20 cellular contexts compared by ENCODE assay signal in the genomic region with DNA sequence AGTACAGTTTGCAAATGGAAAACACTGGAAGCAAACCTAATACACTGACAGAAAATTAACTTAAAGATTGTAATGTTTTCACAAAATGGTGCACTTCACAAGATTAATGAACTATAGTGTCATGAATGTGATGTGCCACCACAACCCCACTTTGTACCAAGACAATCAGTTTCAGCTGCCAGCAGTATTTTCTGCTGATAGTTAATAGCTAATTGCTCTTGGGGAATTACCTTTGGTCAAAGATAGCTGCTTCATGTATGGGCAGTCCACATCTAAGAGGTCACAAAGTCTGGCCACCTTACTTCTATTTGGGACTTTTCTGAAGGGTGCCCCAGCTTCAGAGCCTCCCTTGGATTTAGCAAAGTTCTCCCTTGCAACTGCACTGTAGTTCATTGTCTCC.
DNase-seq lines count a peak whose midpoint lies in the region; ATAC-seq, FAIRE-seq and TF ChIP-seq lines count a peak whose summit lies in the region.
"Had no signal": no experiment of that assay in that cellular context is flagged by ENCODE, and none has a peak within 500 bp of the region (broad histone marks: within the 10 kb centered on the region; RNA-seq: fewer than 3 reads in every experiment).

No MANE protein-coding gene starts in this region.

- POLR2A ChIA-PET in GM12878 (lab: Charles Lee) = no interaction called here
- POLR2A ChIA-PET in WTC11 (lab: Charles Lee) = no interaction called here

- H3K4me1 ChIP-seq in GM12878 (ENCODE audit: control insufficient read depth, insufficient read depth, low read length) = no peaks in the 10 kb centered on the region
- H3K4me1 ChIP-seq: A549; BLaER1 treated with 17β-estradiol and CSF1 and Interleukin-3, amounts not matched to agents 10 nM and 100 nM had no signal

- H3K36me3 ChIP-seq in GM12878 (ENCODE audit: control insufficient read depth in 2 of 2, insufficient read depth in 2 of 2, low read length in 1 of 2) = no peaks in the 10 kb centered on the region
- H3K36me3 ChIP-seq: BLaER1 treated with 17β-estradiol and CSF1 and Interleukin-3, amounts not matched to agents 10 nM and 100 nM had no signal

- no peaks in the 10 kb centered on the region for H3K36me3 Mint-ChIP-seq in WTC11
- H3K36me3 Mint-ChIP-seq: CD8-positive, alpha-beta memory T cell had no signal

- ATAC-seq in GM18520 (IDR thresholded peaks at IDR 0.05; ENCODE audit: unreplicated experiment) = peak; percentile 48
- ATAC-seq in GM21423 (IDR thresholded peaks at IDR 0.05; ENCODE audit: unreplicated experiment) = peak; percentile 49
- ATAC-seq in HG03135 (IDR thresholded peaks at IDR 0.05; ENCODE audit: unreplicated experiment) = peak; percentile 61
- peak; percentile 90 for ATAC-seq in GM12878
- ATAC-seq in GM18868 (IDR thresholded peaks at IDR 0.05; ENCODE audit: unreplicated experiment) = no peak
- no peak for ATAC-seq in WTC11
- ATAC-seq: A549, Panc1 had no signal

- no peaks in the 10 kb centered on the region for H3K27me3 ChIP-seq in GM12878 (replicated peaks in 1 of 2; ENCODE audit: control insufficient read depth in 2 of 2, insufficient read depth in 2 of 2, low read length in 1 of 2)
- H3K27me3 ChIP-seq: BLaER1 treated with 17β-estradiol and CSF1 and Interleukin-3, amounts not matched to agents 10 nM and 100 nM had no signal

- no peak for TF ChIP-seq POLR2A in GM12878 (IDR thresholded peaks at IDR 0.05; ENCODE audit: low read depth, low read length)

- no peak overlapping the region for H3K27ac ChIP-seq in GM12878 (ENCODE audit: control insufficient read depth, insufficient read depth)
- H3K27ac ChIP-seq: A549; BLaER1 treated with 17β-estradiol and CSF1 and Interleukin-3, amounts not matched to agents 10 nM and 100 nM had no signal

- H3K4me2 ChIP-seq in GM12878 (ENCODE audit: control insufficient read depth, insufficient read depth) = no peak overlapping the region
- H3K4me2 ChIP-seq: A549; BLaER1 treated with 17β-estradiol and CSF1 and Interleukin-3, amounts not matched to agents 10 nM and 100 nM had no signal

- intact Hi-C loops in GM12878 (cut with micrococcal nuclease; ENCODE audit: unreplicated experiment) = no loop called here

- BruUV-seq in GM12878 (replicated peaks; lab: Mats Ljungman, UMichigan) = no TSS peak

- H2AFZ ChIP-seq in GM12878 (ENCODE audit: control insufficient read depth, low read depth, low read length) = no peak overlapping the region

- SMC1A ChIA-PET in GM12878 (lab: Charles Lee; ENCODE audit: uncharacterized antibody, unreplicated experiment) = interaction anchor here (0.8 to 1.2 kb wide), 2 partner anchors 12 to 331 kb away, joined by 3 read pairs; no protein-coding TSS in a partner anchor

- H3K9me3 Mint-ChIP-seq in WTC11 = no peaks in the 10 kb centered on the region
- H3K9me3 Mint-ChIP-seq: CD8-positive, alpha-beta memory T cell; HFFc6 had no signal

- TF ChIP-seq CTCF in GM12878 (IDR thresholded peaks at IDR 0.05 in 2 of 3, conservative IDR thresholded peaks at IDR 0.05 in 1 of 3; ENCODE audit: control insufficient read depth in 2 of 3, extremely low read depth in 1 of 3, insufficient read depth in 1 of 3, low read depth in 3 of 3, low read length in 3 of 3) = no peak
- TF ChIP-seq CTCF in WTC11 (IDR thresholded peaks at IDR 0.05) = no peak

- H3K79me2 ChIP-seq in GM12878 (ENCODE audit: control insufficient read depth, insufficient read depth, low read length) = no peaks in the 10 kb centered on the region

- H4K20me1 ChIP-seq in GM12878 (ENCODE audit: control insufficient read depth, insufficient read depth) = no peaks in the 10 kb centered on the region
- H4K20me1 ChIP-seq: BLaER1 treated with 17β-estradiol and CSF1 and Interleukin-3, amounts not matched to agents 10 nM and 100 nM had no signal

- H3K4me3 ChIP-seq in GM12878 = no peak overlapping the region
- H3K4me3 ChIP-seq: A549; BLaER1 treated with 17β-estradiol and CSF1 and Interleukin-3, amounts not matched to agents 10 nM and 100 nM had no signal

- in situ Hi-C loops in GM12878 (cut with MboI) = no loop called here

- H3K4me3 Mint-ChIP-seq in WTC11 = no peak overlapping the region
- H3K4me3 Mint-ChIP-seq: CD8-positive, alpha-beta memory T cell; HFFc6 had no signal

- no peaks in the 10 kb centered on the region for H3K9me3 ChIP-seq in GM12878 (replicated peaks; ENCODE audit: control insufficient read depth, insufficient read depth, low read length)
- H3K9me3 ChIP-seq: A549; BLaER1 treated with 17β-estradiol and CSF1 and Interleukin-3, amounts not matched to agents 10 nM and 100 nM had no signal

- FAIRE-seq in GM12878 (lab: Jason Lieb, UNC) = no peak
- FAIRE-seq: A549, GM12891 had no signal

- H3K9ac ChIP-seq in GM12878 (ENCODE audit: control insufficient read depth, insufficient read depth, low read length) = no peak overlapping the region
- H3K9ac ChIP-seq: BLaER1 treated with 17β-estradiol and CSF1 and Interleukin-3, amounts not matched to agents 10 nM and 100 nM had no signal

- CTCF ChIA-PET in GM12878 (lab: Yijun Ruan, JAX) (interaction anchor here (1.0 kb wide), 1 partner anchor 10 kb away, joined by 3 read pairs; no protein-coding TSS in a partner anchor), WTC11 (lab: Charles Lee) (no interaction called here)

- no peaks in the 10 kb centered on the region for H3K27me3 Mint-ChIP-seq in WTC11 (ENCODE audit: low read depth)
- H3K27me3 Mint-ChIP-seq: CD8-positive, alpha-beta memory T cell had no signal

- RAD21 ChIA-PET in GM12878 (lab: Charles Lee; ENCODE audit: unreplicated experiment) = interaction anchor here (1.5 to 1.8 kb wide), 2 partner anchors 24 to 47 kb away, joined by 3 read pairs; no protein-coding TSS in a partner anchor

- no peaks in the 10 kb centered on the region for H3K4me1 Mint-ChIP-seq in WTC11
- H3K4me1 Mint-ChIP-seq: CD8-positive, alpha-beta memory T cell had no signal

- DNase-seq in GM12878 (ENCODE audit: low read depth, low spot score) (no peak), WTC11 (ENCODE audit: low spot score) (no peak), NCI-H2171 treated with DMSO at 0.1 percent for 48 hours (lab: John Stamatoyannopoulos, UW) (no peak)
- no peak for DNase-seq in activated CD8-positive, alpha-beta memory T cell treated with anti-CD3 and anti-CD28 coated beads, Interleukin-2, amount 50 U/mL, for 48 hours
- DNase-seq: CD8-positive, alpha-beta memory T cell; GDM1; HFFc6; NCI-H146; NCI-H2081 treated with DMSO at 0.1 percent for 48 hours; NCI-H2227 treated with DMSO at 0.1 percent for 48 hours; NCI-H524 treated with DMSO at 0.1 percent for 48 hours; SW 1271 had no signal

- no peak overlapping the region for H3K27ac Mint-ChIP-seq in WTC11
- H3K27ac Mint-ChIP-seq: CD8-positive, alpha-beta memory T cell; HFFc6 had no signal

- no peak for TF ChIP-seq RAD21 in GM12878 (IDR thresholded peaks at IDR 0.05; ENCODE audit: insufficient read depth, low read depth, low read length)

- TF ChIP-seq EP300 in GM12878 (IDR thresholded peaks at IDR 0.05; ENCODE audit: borderline replicate concordance in 1 of 2, control insufficient read depth in 1 of 2, low read depth in 2 of 2, low read length in 2 of 2) = no peak

TF ChIP-seq in GM12878, 131 proteins besides CTCF, POLR2A, EP300 and RAD21 (continues in another document):
- TF ChIP-seq POU2F2 (IDR thresholded peaks at IDR 0.05; ENCODE audit: borderline replicate concordance, low read depth, low read length) (no peak), BHLHE40 (IDR thresholded peaks at IDR 0.05; ENCODE audit: borderline replicate concordance in 1 of 2, low read depth in 2 of 2, low read length in 1 of 2) (0 out of 4 replicates have a peak, but pooled peaks of 1 of the 2 experiments have one; percentile 9), MTA2 (IDR thresholded peaks at IDR 0.05; ENCODE audit: low read depth) (peak; percentile 67; the same call in 1 of the 2 replicates)
- TF ChIP-seq, protein P1, sequence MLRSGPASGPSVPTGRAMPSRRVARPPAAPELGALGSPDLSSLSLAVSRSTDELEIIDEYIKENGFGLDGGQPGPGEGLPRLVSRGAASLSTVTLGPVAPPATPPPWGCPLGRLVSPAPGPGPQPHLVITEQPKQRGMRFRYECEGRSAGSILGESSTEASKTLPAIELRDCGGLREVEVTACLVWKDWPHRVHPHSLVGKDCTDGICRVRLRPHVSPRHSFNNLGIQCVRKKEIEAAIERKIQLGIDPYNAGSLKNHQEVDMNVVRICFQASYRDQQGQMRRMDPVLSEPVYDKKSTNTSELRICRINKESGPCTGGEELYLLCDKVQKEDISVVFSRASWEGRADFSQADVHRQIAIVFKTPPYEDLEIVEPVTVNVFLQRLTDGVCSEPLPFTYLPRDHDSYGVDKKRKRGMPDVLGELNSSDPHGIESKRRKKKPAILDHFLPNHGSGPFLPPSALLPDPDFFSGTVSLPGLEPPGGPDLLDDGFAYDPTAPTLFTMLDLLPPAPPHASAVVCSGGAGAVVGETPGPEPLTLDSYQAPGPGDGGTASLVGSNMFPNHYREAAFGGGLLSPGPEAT (IDR thresholded peaks at IDR 0.05; ENCODE audit: low read depth) = no peak

TF ChIP-seq in WTC11, 78 proteins besides CTCF, POLR2A, EP300 and RAD21:
- TF ChIP-seq, protein P2, sequence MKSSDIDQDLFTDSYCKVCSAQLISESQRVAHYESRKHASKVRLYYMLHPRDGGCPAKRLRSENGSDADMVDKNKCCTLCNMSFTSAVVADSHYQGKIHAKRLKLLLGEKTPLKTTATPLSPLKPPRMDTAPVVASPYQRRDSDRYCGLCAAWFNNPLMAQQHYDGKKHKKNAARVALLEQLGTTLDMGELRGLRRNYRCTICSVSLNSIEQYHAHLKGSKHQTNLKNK (CRISPR knock-in tag; IDR thresholded peaks at IDR 0.05) = no peak
- TF ChIP-seq ESRRA (CRISPR knock-in tag; IDR thresholded peaks at IDR 0.05; ENCODE audit: borderline replicate concordance) (no peak), NFE2L1 (CRISPR knock-in tag; IDR thresholded peaks at IDR 0.05) (no peak), SMAD4 (CRISPR knock-in tag; IDR thresholded peaks at IDR 0.05) (no peak)

Comparison
In these comparisons a context has a peak if more than half of its experiments do, and no peak if none do; other contexts are left out.
1. ATAC-seq: peak in GM18520 (single experiment), GM21423 (single experiment), HG03135 (single experiment) and GM12878 (single experiment); none in GM18868 (single experiment) and WTC11 (single experiment).